In genomic region chr6:43120938-43121913, GRCh38 we compare ENCODE assay signal across 9 cellular contexts. TPM values are rescaled to one million over a fixed set of nuclear protein-coding genes. Genes with fewer than 3 reads are reported as not detected.
DNase-seq lines count a peak whose midpoint lies in the region; ATAC-seq and TF ChIP-seq lines count a peak whose summit lies in the region.
"Had no signal": no experiment of that assay in that cellular context is flagged by ENCODE, and none has a peak within 500 bp of the region (broad histone marks: within the 10 kb centered on the region; RNA-seq: fewer than 3 reads in every experiment).

No MANE protein-coding gene starts in this region.

- no peaks in the 10 kb centered on the region for H3K36me3 Mint-ChIP-seq in stimulated activated memory B cell treated with anti-CD40 and anti-IgM and Interleukin-4, amounts not matched to agents 10 μg/mL and 1 μg/mL and 100 μg/mL, for 72 hours

- H3K4me3 Mint-ChIP-seq in stimulated activated memory B cell treated with anti-CD40 and anti-IgM and Interleukin-4, amounts not matched to agents 10 μg/mL and 1 μg/mL and 100 μg/mL, for 72 hours: no peak overlapping the region

- peak overlapping the region; percentile 82 for H3K27ac ChIP-seq in RWPE2 (ENCODE audit: poor library complexity, severe bottlenecking)

- peak; percentile 95 for ATAC-seq in RWPE2 (ENCODE audit: low read depth)
- no peak for ATAC-seq in HG03095 (IDR thresholded peaks at IDR 0.05; ENCODE audit: unreplicated experiment)
- no peak for ATAC-seq in stimulated activated memory B cell treated with anti-CD40 and anti-IgM and Interleukin-4, amounts not matched to agents 10 μg/mL and 1 μg/mL and 100 μg/mL, for 72 hours
- ATAC-seq in GM19324 (IDR thresholded peaks at IDR 0.05; ENCODE audit: low FRiP score, unreplicated experiment): no peak
- ATAC-seq: left lobe of liver had no signal

- no peaks in the 10 kb centered on the region for H3K9me3 ChIP-seq in RWPE2 (ENCODE audit: severe bottlenecking)

- no peak overlapping the region for H3K27ac Mint-ChIP-seq in stimulated activated memory B cell treated with anti-CD40 and anti-IgM and Interleukin-4, amounts not matched to agents 10 μg/mL and 1 μg/mL and 100 μg/mL, for 72 hours

- TF ChIP-seq CTCF in RWPE2 (IDR thresholded peaks at IDR 0.05; ENCODE audit: poor library complexity, severe bottlenecking) (peak; percentile 23), fibroblast of villous mesenchyme (IDR thresholded peaks at IDR 0.05; ENCODE audit: insufficient read depth, low read depth, low read length) (peak; percentile 34)

- no peaks in the 10 kb centered on the region for H3K27me3 ChIP-seq in RWPE2 (ENCODE audit: insufficient read depth, poor library complexity, severe bottlenecking)

- H3K4me3 ChIP-seq in RWPE2 (ENCODE audit: severe bottlenecking) (no peak overlapping the region), fibroblast of villous mesenchyme (ENCODE audit: low read depth, low read length) (peak overlapping the region; percentile 33)

- peaks cover 36% of the 10 kb centered on the region for H3K27me3 Mint-ChIP-seq in stimulated activated memory B cell treated with anti-CD40 and anti-IgM and Interleukin-4, amounts not matched to agents 10 μg/mL and 1 μg/mL and 100 μg/mL, for 72 hours

- intact Hi-C loops in posterior vena cava (cut with DNase I): loop anchor here in 1 of 2 donors (10.0 kb wide), 2 partner anchors 56 to 116 kb away; no protein-coding TSS in a partner anchor

- no peaks in the 10 kb centered on the region for H3K4me1 Mint-ChIP-seq in stimulated activated memory B cell treated with anti-CD40 and anti-IgM and Interleukin-4, amounts not matched to agents 10 μg/mL and 1 μg/mL and 100 μg/mL, for 72 hours

- no peaks in the 10 kb centered on the region for H3K9me3 Mint-ChIP-seq in stimulated activated memory B cell treated with anti-CD40 and anti-IgM and Interleukin-4, amounts not matched to agents 10 μg/mL and 1 μg/mL and 100 μg/mL, for 72 hours

- DNase-seq in Daoy (ENCODE audit: low read depth) (peak; percentile 97), RWPE2 (ENCODE audit: low spot score) (peak; percentile 91), fibroblast of villous mesenchyme (ENCODE audit: low read depth) (peak; percentile 100), posterior vena cava (ENCODE audit: low spot score) (peak; percentile 94)
- DNase-seq in stimulated activated CD4-positive, alpha-beta T cell treated with anti-CD3 and anti-CD28 coated beads, Interleukin-2, amount 100 ng/mL, for 48 hours: no peak

- H3K36me3 ChIP-seq in RWPE2 (ENCODE audit: low read depth): no peaks in the 10 kb centered on the region

- peaks cover 29% of the 10 kb centered on the region for H3K4me1 ChIP-seq in RWPE2 (ENCODE audit: insufficient read depth, poor library complexity, severe bottlenecking)

RNA-seq across cellular contexts. Expression of gene PTK7, which starts 45.1 kb away (rescaled TPM):
- total RNA-seq in Daoy (2014; rRNA removed; shearing (Covaris generic)): 59.8 and 61.8 TPM in 2 replicates
- total RNA-seq in fibroblast of villous mesenchyme (191 and 199 TPM in 2 replicates), posterior vena cava (10 to 100 TPM in 1 of 2 donors, 1 to 10 TPM in 1; 3.0 to 10.3 TPM)

RNA-seq across cellular contexts. Expression of gene SRF, which starts 49.8 kb away (rescaled TPM):
- total RNA-seq in Daoy (2014; rRNA removed; shearing (Covaris generic)): 25.7 and 27.4 TPM in 2 replicates
- 36.4 and 43.6 TPM in 2 replicates for total RNA-seq in fibroblast of villous mesenchyme
- 10 to 100 TPM; 92.6 to 95.6 TPM for total RNA-seq in posterior vena cava

Comparison
In these comparisons a context has a peak if more than half of its experiments do, and no peak if none do; other contexts are left out.
1. DNase-seq: peak in Daoy (single experiment), RWPE2 (single experiment), fibroblast of villous mesenchyme (single experiment) and posterior vena cava (single experiment); none in stimulated activated CD4-positive, alpha-beta T cell treated with anti-CD3 and anti-CD28 coated beads, Interleukin-2, amount 100 ng/mL, for 48 hours (0 of 2).